ENCODE assay signal across 9 cellular contexts in genomic region chr14:65224799-65225198, GRCh38.
DNase-seq lines count a peak whose midpoint lies in the region; ATAC-seq and TF ChIP-seq lines count a peak whose summit lies in the region.
"Had no signal": no experiment of that assay in that cellular context is flagged by ENCODE, and none has a peak within 500 bp of the region (broad histone marks: within the 10 kb centered on the region; RNA-seq: fewer than 3 reads in every experiment).

No MANE protein-coding gene starts in this region.

- no peaks in the 10 kb centered on the region for H3K9me3 ChIP-seq in T-helper 17 cell (ENCODE audit: control insufficient read depth, low read length, poor library complexity, severe bottlenecking)

- H3K27me3 Mint-ChIP-seq in stimulated activated naive CD8-positive, alpha-beta T cell treated with anti-CD3 and anti-CD28 coated beads, Interleukin-15, amount 100 ng/mL, for 72 hours: no peaks in the 10 kb centered on the region
- no peaks in the 10 kb centered on the region for H3K27me3 Mint-ChIP-seq in T-helper 17 cell
- no peaks in the 10 kb centered on the region for H3K27me3 Mint-ChIP-seq in Calu3 (ENCODE audit: unreplicated experiment)

- no peak for DNase-seq in stimulated activated naive CD8-positive, alpha-beta T cell treated with anti-CD3 and anti-CD28 coated beads, Interleukin-15, amount 100 ng/mL, for 72 hours
- DNase-seq in stimulated activated naive CD8-positive, alpha-beta T cell treated with anti-CD3 and anti-CD28 coated beads, Interleukin-15, Interleukin-2, amounts not matched to agents 100 U/mL and 50 U/mL, for 24 hours: no peak
- DNase-seq in T-helper 17 cell (no peak), head of caudate nucleus (peak in 41 of 42 donors; percentile 50 to 89 (median 73)), NCI-H748 (lab: John Stamatoyannopoulos, UW; ENCODE audit: unreplicated experiment) (no peak), Calu3 (no peak)
- DNase-seq: cortex of kidney had no signal

- intact Hi-C loops in head of caudate nucleus (cut with DNase I): loop anchor here (10.0 kb wide), 1 partner anchor 60 kb away; no protein-coding TSS in a partner anchor
- intact Hi-C loops in Calu3 (cut with micrococcal nuclease; ENCODE audit: unreplicated experiment): loop anchor here (5.0 kb wide), 1 partner anchor 47 kb away; no protein-coding TSS in a partner anchor

- H3K36me3 Mint-ChIP-seq in T-helper 17 cell (ENCODE audit: low read depth): no peaks in the 10 kb centered on the region
- peaks cover 15% of the 10 kb centered on the region for H3K36me3 Mint-ChIP-seq in Calu3 (ENCODE audit: insufficient read depth, unreplicated experiment)

- no peaks in the 10 kb centered on the region for H3K9me3 Mint-ChIP-seq in stimulated activated naive CD8-positive, alpha-beta T cell treated with anti-CD3 and anti-CD28 coated beads, Interleukin-15, amount 100 ng/mL, for 72 hours
- H3K9me3 Mint-ChIP-seq in Calu3 (ENCODE audit: low read depth, unreplicated experiment): peaks cover 3% of the 10 kb centered on the region

- ATAC-seq in stimulated activated naive CD8-positive, alpha-beta T cell treated with anti-CD3 and anti-CD28 coated beads, Interleukin-15, amount 100 ng/mL, for 72 hours: no peak
- no peak for ATAC-seq in stimulated activated naive CD8-positive, alpha-beta T cell treated with anti-CD3 and anti-CD28 coated beads, Interleukin-15, Interleukin-2, amounts not matched to agents 100 U/mL and 50 U/mL, for 24 hours
- no peak for ATAC-seq in T-helper 17 cell
- ATAC-seq in GM19455 (IDR thresholded peaks at IDR 0.05; ENCODE audit: unreplicated experiment): no peak
- ATAC-seq in GM18861 (IDR thresholded peaks at IDR 0.05; ENCODE audit: unreplicated experiment): no peak

- peak overlapping the region; percentile 24 to 41 for H3K4me3 Mint-ChIP-seq in stimulated activated naive CD8-positive, alpha-beta T cell treated with anti-CD3 and anti-CD28 coated beads, Interleukin-15, amount 100 ng/mL, for 72 hours
- H3K4me3 Mint-ChIP-seq in T-helper 17 cell (peak overlapping the region; percentile 60), Calu3 (ENCODE audit: low read depth, unreplicated experiment) (no peak overlapping the region)

- CTCF ChIA-PET in Calu3 (lab: Charles Lee): interaction anchor here (0.6 kb wide), 1 partner anchor 1998 kb away, joined by 5 read pairs; no protein-coding TSS in a partner anchor

- H3K27ac Mint-ChIP-seq in stimulated activated naive CD8-positive, alpha-beta T cell treated with anti-CD3 and anti-CD28 coated beads, Interleukin-15, amount 100 ng/mL, for 72 hours: no peak overlapping the region
- no peak overlapping the region for H3K27ac Mint-ChIP-seq in T-helper 17 cell
- H3K27ac Mint-ChIP-seq in Calu3 (ENCODE audit: unreplicated experiment): no peak overlapping the region

- BruUV-seq in Calu3 (replicated peaks; lab: Mats Ljungman, UMichigan): no TSS peak

- no peak for TF ChIP-seq CTCF in Calu3 (IDR thresholded peaks at IDR 0.05; ENCODE audit: unreplicated experiment)

- peaks cover 48% of the 10 kb centered on the region for H3K4me1 Mint-ChIP-seq in stimulated activated naive CD8-positive, alpha-beta T cell treated with anti-CD3 and anti-CD28 coated beads, Interleukin-15, amount 100 ng/mL, for 72 hours
- H3K4me1 Mint-ChIP-seq in T-helper 17 cell (peaks cover 36% of the 10 kb centered on the region), Calu3 (ENCODE audit: low read depth, unreplicated experiment) (peaks cover 53% of the 10 kb centered on the region)

Comparison
In these comparisons a context has a peak if more than half of its experiments do, and no peak if none do; other contexts are left out.
1. DNase-seq: peak in head of caudate nucleus (41 of 42); none in stimulated activated naive CD8-positive, alpha-beta T cell treated with anti-CD3 and anti-CD28 coated beads, Interleukin-15, amount 100 ng/mL, for 72 hours (0 of 2), stimulated activated naive CD8-positive, alpha-beta T cell treated with anti-CD3 and anti-CD28 coated beads, Interleukin-15, Interleukin-2, amounts not matched to agents 100 U/mL and 50 U/mL, for 24 hours (single experiment), T-helper 17 cell (0 of 3), NCI-H748 (single experiment) and Calu3 (single experiment).